Comparison of ENCODE assay signal across 26 cellular contexts in genomic region chr16:85622683-85623082, GRCh38. TPM values are rescaled to one million over a fixed set of nuclear protein-coding genes. Genes with fewer than 3 reads are reported as not detected.
DNase-seq lines count a peak whose midpoint lies in the region; TF ChIP-seq lines count a peak whose summit lies in the region.
"Had no signal": no experiment of that assay in that cellular context is flagged by ENCODE, and none has a peak within 500 bp of the region (broad histone marks: within the 10 kb centered on the region; RNA-seq: fewer than 3 reads in every experiment).

No MANE protein-coding gene starts in this region.

- POLR2A ChIA-PET in Caco-2 (lab: Charles Lee), result interaction anchor here (0.8 to 1.0 kb wide), 5 partner anchors 9 to 596 kb away, joined by 3 to 7 read pairs (median 3); partner anchors contain the start of gene GSE1
- POLR2A ChIA-PET in activated CD4-positive, alpha-beta T cell treated with anti-CD3 and anti-CD28 coated beads, Interleukin-2, amount 10 ng/mL, durations not matched to agents 7 days and 5 days (lab: Charles Lee), result no interaction called here

- H3K27ac Mint-ChIP-seq in Caco-2 (ENCODE audit: unreplicated experiment), result peak overlapping the region; percentile 52
- H3K27ac Mint-ChIP-seq in activated CD4-positive, alpha-beta T cell treated with anti-CD3 and anti-CD28 coated beads, Interleukin-2, amount 10 ng/mL, durations not matched to agents 7 days and 5 days, result no peak overlapping the region
- H3K27ac Mint-ChIP-seq: memory B cell; T-helper 1 cell treated with Interleukin-12 subunit alpha and Interleukin-12 subunit beta and Interleukin-4 antibody, amounts not matched to agents 30 μg/mL and 1 μg/mL, for 36 hours had no signal

- H3K36me3 ChIP-seq in Caco-2 (ENCODE audit: control insufficient read depth, insufficient read depth, low read length), result peaks cover 6% of the 10 kb centered on the region; the same call in 1 of the 2 replicates
- H3K36me3 ChIP-seq: breast epithelium, ovary, SJCRH30 had no signal

- H3K9me3 Mint-ChIP-seq in Caco-2 (ENCODE audit: unreplicated experiment), result no peaks in the 10 kb centered on the region
- no peaks in the 10 kb centered on the region for H3K9me3 Mint-ChIP-seq in activated CD4-positive, alpha-beta T cell treated with anti-CD3 and anti-CD28 coated beads, Interleukin-2, amount 10 ng/mL, durations not matched to agents 7 days and 5 days
- H3K9me3 Mint-ChIP-seq: memory B cell; T-helper 1 cell treated with Interleukin-12 subunit alpha and Interleukin-12 subunit beta and Interleukin-4 antibody, amounts not matched to agents 30 μg/mL and 1 μg/mL, for 36 hours had no signal

- intact Hi-C loops in Caco-2 (cut with micrococcal nuclease; ENCODE audit: unreplicated experiment), result loop anchor here (1.0 kb wide), 2 partner anchors 8 to 23 kb away; no protein-coding TSS in a partner anchor

- H3K36me3 Mint-ChIP-seq in Caco-2 (ENCODE audit: insufficient read depth, unreplicated experiment), result peaks cover 79% of the 10 kb centered on the region
- H3K36me3 Mint-ChIP-seq in activated CD4-positive, alpha-beta T cell treated with anti-CD3 and anti-CD28 coated beads, Interleukin-2, amount 10 ng/mL, durations not matched to agents 7 days and 5 days (ENCODE audit: low read depth), result no peaks in the 10 kb centered on the region

- peak; percentile 2 for DNase-seq in DMS79 treated with DMSO at 0.1 percent for 48 hours (lab: John Stamatoyannopoulos, UW)
- no peak for DNase-seq in DMS79 (lab: John Stamatoyannopoulos, UW)
- DNase-seq in Caco-2, result no peak
- DNase-seq in myocyte (ENCODE audit: low read depth), result peak; percentile 29
- no peak for DNase-seq in activated CD4-positive, alpha-beta T cell treated with anti-CD3 and anti-CD28 coated beads, Interleukin-2, amount 10 ng/mL, durations not matched to agents 7 days and 5 days
- no peak for DNase-seq in activated CD4-positive, CD25-positive, alpha-beta regulatory T cell treated with anti-CD3 and anti-CD28 coated beads, Interleukin-2, amount 50 U/mL, for 72 hours
- no peak for DNase-seq in KBM-7
- DNase-seq: 8988T; activated CD4-positive, alpha-beta T cell treated with anti-CD3 and anti-CD28 coated beads, Interleukin-2, amount 50 U/mL, for 1 hour; activated CD8-positive, alpha-beta memory T cell treated with anti-CD3 and anti-CD28 coated beads, Interleukin-2, amount 50 U/mL, for 4 hours; BE2C; DMS153; GF-D8; H7; head of caudate nucleus; NCI-H146; NCI-H446; ovary; right cardiac atrium; SJCRH30 had no signal

- TF ChIP-seq CTCF in Caco-2 (IDR thresholded peaks at IDR 0.05; ENCODE audit: insufficient read depth in 1 of 2, low read depth in 1 of 2, low read length in 1 of 2, severe bottlenecking in 1 of 2, unreplicated experiment in 1 of 2) (no peak), VCaP (conservative IDR thresholded peaks at IDR 0.05) (no peak)

- BruUV-seq in Caco-2 (replicated peaks; lab: Mats Ljungman, UMichigan), result no TSS peak

- peaks cover 47% of the 10 kb centered on the region for H3K4me1 Mint-ChIP-seq in Caco-2 (ENCODE audit: low read depth, unreplicated experiment)
- H3K4me1 Mint-ChIP-seq in activated CD4-positive, alpha-beta T cell treated with anti-CD3 and anti-CD28 coated beads, Interleukin-2, amount 10 ng/mL, durations not matched to agents 7 days and 5 days, result peaks cover 12% of the 10 kb centered on the region

- H3K27ac ChIP-seq in VCaP, result peak overlapping the region; percentile 65
- H3K27ac ChIP-seq: coronary artery, ovary, SJCRH30, upper lobe of left lung had no signal

- CTCF ChIA-PET in Caco-2 (lab: Charles Lee), result interaction anchor here (1.0 to 1.2 kb wide), 6 partner anchors 10 to 203 kb away, joined by 3 to 4 read pairs (median 4); partner anchors contain the start of gene GSE1
- CTCF ChIA-PET in activated CD4-positive, alpha-beta T cell treated with anti-CD3 and anti-CD28 coated beads, Interleukin-2, amount 10 ng/mL, durations not matched to agents 7 days and 5 days (lab: Charles Lee), result interaction anchor here (0.8 to 1.4 kb wide), 3 partner anchors 7 to 36 kb away, joined by 3 to 4 read pairs (median 4); no protein-coding TSS in a partner anchor

- H3K4me1 ChIP-seq in Caco-2, result peaks cover 37% of the 10 kb centered on the region

- no peaks in the 10 kb centered on the region for H3K27me3 Mint-ChIP-seq in Caco-2 (ENCODE audit: insufficient read depth, unreplicated experiment)
- H3K27me3 Mint-ChIP-seq in activated CD4-positive, alpha-beta T cell treated with anti-CD3 and anti-CD28 coated beads, Interleukin-2, amount 10 ng/mL, durations not matched to agents 7 days and 5 days, result peaks cover 2% of the 10 kb centered on the region
- H3K27me3 Mint-ChIP-seq: memory B cell had no signal

- H3K9me3 ChIP-seq in Caco-2, result no peaks in the 10 kb centered on the region
- H3K9me3 ChIP-seq: BE2C, breast epithelium, ovary, SJCRH30, upper lobe of left lung had no signal

- in situ Hi-C loops in KBM-7 (cut with MboI; ENCODE audit: low pct_unique_long_range_greater_than_20kb, low sequenced_read_pairs), result no loop called here

- H3K4me3 Mint-ChIP-seq in Caco-2 (ENCODE audit: unreplicated experiment), result peak overlapping the region; percentile 56
- no peak overlapping the region for H3K4me3 Mint-ChIP-seq in activated CD4-positive, alpha-beta T cell treated with anti-CD3 and anti-CD28 coated beads, Interleukin-2, amount 10 ng/mL, durations not matched to agents 7 days and 5 days
- H3K4me3 Mint-ChIP-seq: memory B cell; T-helper 1 cell treated with Interleukin-12 subunit alpha and Interleukin-12 subunit beta and Interleukin-4 antibody, amounts not matched to agents 30 μg/mL and 1 μg/mL, for 36 hours had no signal

- H3K27me3 ChIP-seq in Caco-2 (replicated peaks; ENCODE audit: control insufficient read depth, insufficient read depth, low read length), result no peaks in the 10 kb centered on the region
- H3K27me3 ChIP-seq: BE2C, breast epithelium, ovary, SJCRH30, upper lobe of left lung had no signal

- H3K4me3 ChIP-seq in Caco-2 (ENCODE audit: low read depth, low read length), result no peak overlapping the region
- H3K4me3 ChIP-seq: breast epithelium, coronary artery, ovary, SJCRH30, upper lobe of left lung had no signal

RNA-seq across cellular contexts. Expression of gene GSE1, which starts 9.6 kb away (rescaled TPM):
- total RNA-seq in Caco-2 (2022), result 140 and 142 TPM in 2 replicates
- 37.4 and 51.1 TPM in 2 replicates for total RNA-seq in myocyte
- polyA plus RNA-seq in myocyte (2012), result 17.4 TPM
- total RNA-seq in activated CD4-positive, alpha-beta T cell treated with anti-CD3 and anti-CD28 coated beads, Interleukin-2, amount 10 ng/mL, durations not matched to agents 7 days and 5 days, result 10 to 100 TPM; 25.7 to 27.3 TPM

Comparison
In these comparisons a context has a peak if more than half of its experiments do, and no peak if none do; other contexts are left out.
1. DNase-seq: peak in DMS79 treated with DMSO at 0.1 percent for 48 hours (single experiment) and myocyte (single experiment); none in DMS79 (single experiment), Caco-2 (0 of 2), activated CD4-positive, alpha-beta T cell treated with anti-CD3 and anti-CD28 coated beads, Interleukin-2, amount 10 ng/mL, durations not matched to agents 7 days and 5 days (single experiment), activated CD4-positive, CD25-positive, alpha-beta regulatory T cell treated with anti-CD3 and anti-CD28 coated beads, Interleukin-2, amount 50 U/mL, for 72 hours (single experiment) and KBM-7 (single experiment).